ENCODE assay signal across 7 cellular contexts in genomic region chr14:106300951-106301515, GRCh38.
DNase-seq lines count a peak whose midpoint lies in the region; ATAC-seq and TF ChIP-seq lines count a peak whose summit lies in the region.
"Not testable (repeated sequence)": the region's sequence is repeated elsewhere in the genome, so short reads cannot be mapped to it uniquely, and the experiment has no call there.

No MANE protein-coding gene starts in this region.

- POLR2A ChIA-PET in activated CD4-positive, alpha-beta T cell treated with anti-CD3 and anti-CD28 coated beads for 36 hours (lab: Charles Lee) = not testable (repeated sequence)

- not testable (repeated sequence) for H3K9me3 ChIP-seq in DND-41 (ENCODE audit: insufficient read depth, low read length, severe bottlenecking)

- not testable (repeated sequence) for H3K4me3 ChIP-seq in DND-41 (ENCODE audit: low read depth in 1 of 2, low read length in 2 of 2)

- not testable (repeated sequence) for H3K9ac ChIP-seq in DND-41 (ENCODE audit: low read depth, low read length)

- not testable (repeated sequence) for H3K27me3 Mint-ChIP-seq in activated CD4-positive, alpha-beta T cell treated with anti-CD3 and anti-CD28 coated beads for 36 hours; activated naive CD8-positive, alpha-beta T cell; memory B cell; stimulated activated memory B cell treated with anti-CD40 and anti-IgM and Interleukin-4, amounts not matched to agents 10 μg/mL and 1 μg/mL and 100 μg/mL, for 72 hours
- H3K27me3 Mint-ChIP-seq in activated T-cell treated with anti-CD3 and anti-CD28 coated beads, Interleukin-2, amount 50 U/mL, for 24 hours = peaks cover 16% of the 10 kb centered on the region

- not testable (repeated sequence) for H3K4me3 Mint-ChIP-seq in activated CD4-positive, alpha-beta T cell treated with anti-CD3 and anti-CD28 coated beads for 36 hours; activated T-cell treated with anti-CD3 and anti-CD28 coated beads, Interleukin-2, amount 50 U/mL, for 24 hours; activated naive CD8-positive, alpha-beta T cell
- peak overlapping the region; percentile 21 for H3K4me3 Mint-ChIP-seq in memory B cell
- H3K4me3 Mint-ChIP-seq in stimulated activated memory B cell treated with anti-CD40 and anti-IgM and Interleukin-4, amounts not matched to agents 10 μg/mL and 1 μg/mL and 100 μg/mL, for 72 hours = peak overlapping the region; percentile 16

- H3K4me1 ChIP-seq in DND-41 (ENCODE audit: insufficient read depth, low read length) = peaks cover 34% of the 10 kb centered on the region

- CTCF ChIA-PET in activated CD4-positive, alpha-beta T cell treated with anti-CD3 and anti-CD28 coated beads for 36 hours (lab: Charles Lee) = interaction anchor here (1.0 to 1.4 kb wide), 3 partner anchors 18 to 63 kb away, joined by 3 to 4 read pairs (median 4); no protein-coding TSS in a partner anchor

- ATAC-seq in DND-41 (ENCODE audit: insufficient read depth, low read depth) = peak; percentile 89
- peak; percentile 58 for ATAC-seq in activated CD4-positive, alpha-beta T cell treated with anti-CD3 and anti-CD28 coated beads for 36 hours
- ATAC-seq in memory B cell (ENCODE audit: low read depth); stimulated activated memory B cell treated with anti-CD40 and anti-IgM and Interleukin-4, amounts not matched to agents 10 μg/mL and 1 μg/mL and 100 μg/mL, for 72 hours: not testable (repeated sequence)

- 0 out of 2 replicates have a peak overlapping the region, but pooled peaks have one; percentile 12 for H2AFZ ChIP-seq in DND-41 (ENCODE audit: low read depth, low read length)

- intact Hi-C loops in activated CD4-positive, alpha-beta T cell treated with anti-CD3 and anti-CD28 coated beads for 36 hours (cut with DNase I, micrococcal nuclease) = not testable (repeated sequence)

- H3K36me3 Mint-ChIP-seq in activated CD4-positive, alpha-beta T cell treated with anti-CD3 and anti-CD28 coated beads for 36 hours (ENCODE audit: low read depth); activated T-cell treated with anti-CD3 and anti-CD28 coated beads, Interleukin-2, amount 50 U/mL, for 24 hours (ENCODE audit: low read depth); activated naive CD8-positive, alpha-beta T cell; memory B cell; stimulated activated memory B cell treated with anti-CD40 and anti-IgM and Interleukin-4, amounts not matched to agents 10 μg/mL and 1 μg/mL and 100 μg/mL, for 72 hours: not testable (repeated sequence)

- not testable (repeated sequence) for H3K27me3 ChIP-seq in DND-41 (ENCODE audit: insufficient read depth, low read length, poor library complexity)

- not testable (repeated sequence) for TF ChIP-seq CTCF in DND-41 (IDR thresholded peaks at IDR 0.05; ENCODE audit: borderline replicate concordance, extremely low read depth, low read length, poor library complexity, severe bottlenecking)

- not testable (repeated sequence) for H3K79me2 ChIP-seq in DND-41 (ENCODE audit: insufficient read depth, low read length)

- H3K36me3 ChIP-seq in DND-41 (ENCODE audit: insufficient read depth, low read length) = not testable (repeated sequence)

- H4K20me1 ChIP-seq in DND-41 (ENCODE audit: insufficient read depth, low read length) = not testable (repeated sequence)

- not testable (repeated sequence) for H3K4me2 ChIP-seq in DND-41 (ENCODE audit: insufficient read depth, low read length)

- H3K27ac ChIP-seq in DND-41 (ENCODE audit: low read length) = peak overlapping the region; percentile 67

- H3K9me3 Mint-ChIP-seq in activated CD4-positive, alpha-beta T cell treated with anti-CD3 and anti-CD28 coated beads for 36 hours (ENCODE audit: low read depth); activated T-cell treated with anti-CD3 and anti-CD28 coated beads, Interleukin-2, amount 50 U/mL, for 24 hours; activated naive CD8-positive, alpha-beta T cell (ENCODE audit: low read depth); memory B cell; stimulated activated memory B cell treated with anti-CD40 and anti-IgM and Interleukin-4, amounts not matched to agents 10 μg/mL and 1 μg/mL and 100 μg/mL, for 72 hours: not testable (repeated sequence)

- not testable (repeated sequence) for DNase-seq in DND-41; activated CD4-positive, alpha-beta T cell treated with anti-CD3 and anti-CD28 coated beads for 36 hours; activated T-cell treated with anti-CD3 and anti-CD28 coated beads, Interleukin-2, amount 50 U/mL, for 24 hours; memory B cell (ENCODE audit: low spot score in 2 of 2)
- DNase-seq in Kasumi-1 (lab: John Stamatoyannopoulos, UW) = peak; percentile 43 to 57

- H3K4me1 Mint-ChIP-seq in activated CD4-positive, alpha-beta T cell treated with anti-CD3 and anti-CD28 coated beads for 36 hours = peaks cover 13% of the 10 kb centered on the region
- peaks cover 18% of the 10 kb centered on the region for H3K4me1 Mint-ChIP-seq in activated T-cell treated with anti-CD3 and anti-CD28 coated beads, Interleukin-2, amount 50 U/mL, for 24 hours (ENCODE audit: low read depth)
- peaks cover 13% of the 10 kb centered on the region for H3K4me1 Mint-ChIP-seq in activated naive CD8-positive, alpha-beta T cell (ENCODE audit: low read depth)
- H3K4me1 Mint-ChIP-seq in memory B cell = peaks cover 25% of the 10 kb centered on the region
- peaks cover 40% of the 10 kb centered on the region for H3K4me1 Mint-ChIP-seq in stimulated activated memory B cell treated with anti-CD40 and anti-IgM and Interleukin-4, amounts not matched to agents 10 μg/mL and 1 μg/mL and 100 μg/mL, for 72 hours

- not testable (repeated sequence) for H3K27ac Mint-ChIP-seq in activated CD4-positive, alpha-beta T cell treated with anti-CD3 and anti-CD28 coated beads for 36 hours; memory B cell; stimulated activated memory B cell treated with anti-CD40 and anti-IgM and Interleukin-4, amounts not matched to agents 10 μg/mL and 1 μg/mL and 100 μg/mL, for 72 hours
- peak overlapping the region; percentile 50 for H3K27ac Mint-ChIP-seq in activated T-cell treated with anti-CD3 and anti-CD28 coated beads, Interleukin-2, amount 50 U/mL, for 24 hours
- peak overlapping the region; percentile 31 for H3K27ac Mint-ChIP-seq in activated naive CD8-positive, alpha-beta T cell
